Comparison of ENCODE assay signal across 1 cellular context in the genomic region with DNA sequence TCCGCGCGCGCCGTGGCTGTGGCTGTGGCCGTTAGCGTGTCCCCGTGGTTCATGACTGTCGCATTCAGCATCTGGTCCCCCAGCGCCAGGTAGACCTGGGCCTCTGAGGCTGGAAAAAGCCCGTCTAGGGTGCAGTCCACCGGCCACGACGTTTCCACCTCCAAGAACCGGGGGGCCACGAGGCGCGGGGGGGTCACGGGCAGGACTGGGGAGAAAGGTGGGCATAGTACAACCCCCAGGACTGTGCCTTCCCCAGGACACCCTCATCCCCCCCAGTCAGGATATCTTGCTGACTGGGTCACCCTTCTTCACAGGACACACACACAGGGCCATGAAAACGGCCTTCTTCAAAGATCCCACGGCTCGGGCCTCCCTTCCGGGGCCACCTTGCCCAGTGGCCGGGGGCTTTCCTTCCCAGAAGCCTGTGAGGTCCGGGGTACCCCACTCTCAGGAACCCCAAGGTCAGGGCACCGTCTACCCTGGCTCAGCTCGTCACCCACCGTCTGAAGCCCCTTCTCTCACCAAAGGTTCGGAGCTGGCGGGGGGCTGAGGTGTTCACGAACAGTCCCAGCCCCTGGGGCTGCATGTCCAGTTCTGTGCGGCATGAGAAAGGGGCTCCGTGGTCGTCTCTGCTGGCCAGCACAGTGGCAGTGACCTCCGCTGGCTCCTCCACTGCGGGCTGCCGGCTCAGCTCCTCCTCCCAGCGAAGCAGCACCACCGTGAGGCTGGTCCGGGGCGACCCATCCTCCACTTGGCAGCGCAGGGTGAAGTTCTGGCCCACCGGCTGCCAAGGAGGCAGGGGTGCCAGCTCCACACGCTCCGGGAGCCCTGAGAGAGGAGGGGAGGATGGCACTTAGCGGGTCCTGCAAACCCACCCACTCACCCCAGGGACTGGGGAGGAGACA.
TF ChIP-seq lines count a peak whose summit lies in the region.

No MANE protein-coding gene starts in this region.

TF ChIP-seq in HepG2, 621 proteins besides CTCF, POLR2A, EP300 and RAD21 (continued from another document and continues in another):
- TF ChIP-seq, protein P1, sequence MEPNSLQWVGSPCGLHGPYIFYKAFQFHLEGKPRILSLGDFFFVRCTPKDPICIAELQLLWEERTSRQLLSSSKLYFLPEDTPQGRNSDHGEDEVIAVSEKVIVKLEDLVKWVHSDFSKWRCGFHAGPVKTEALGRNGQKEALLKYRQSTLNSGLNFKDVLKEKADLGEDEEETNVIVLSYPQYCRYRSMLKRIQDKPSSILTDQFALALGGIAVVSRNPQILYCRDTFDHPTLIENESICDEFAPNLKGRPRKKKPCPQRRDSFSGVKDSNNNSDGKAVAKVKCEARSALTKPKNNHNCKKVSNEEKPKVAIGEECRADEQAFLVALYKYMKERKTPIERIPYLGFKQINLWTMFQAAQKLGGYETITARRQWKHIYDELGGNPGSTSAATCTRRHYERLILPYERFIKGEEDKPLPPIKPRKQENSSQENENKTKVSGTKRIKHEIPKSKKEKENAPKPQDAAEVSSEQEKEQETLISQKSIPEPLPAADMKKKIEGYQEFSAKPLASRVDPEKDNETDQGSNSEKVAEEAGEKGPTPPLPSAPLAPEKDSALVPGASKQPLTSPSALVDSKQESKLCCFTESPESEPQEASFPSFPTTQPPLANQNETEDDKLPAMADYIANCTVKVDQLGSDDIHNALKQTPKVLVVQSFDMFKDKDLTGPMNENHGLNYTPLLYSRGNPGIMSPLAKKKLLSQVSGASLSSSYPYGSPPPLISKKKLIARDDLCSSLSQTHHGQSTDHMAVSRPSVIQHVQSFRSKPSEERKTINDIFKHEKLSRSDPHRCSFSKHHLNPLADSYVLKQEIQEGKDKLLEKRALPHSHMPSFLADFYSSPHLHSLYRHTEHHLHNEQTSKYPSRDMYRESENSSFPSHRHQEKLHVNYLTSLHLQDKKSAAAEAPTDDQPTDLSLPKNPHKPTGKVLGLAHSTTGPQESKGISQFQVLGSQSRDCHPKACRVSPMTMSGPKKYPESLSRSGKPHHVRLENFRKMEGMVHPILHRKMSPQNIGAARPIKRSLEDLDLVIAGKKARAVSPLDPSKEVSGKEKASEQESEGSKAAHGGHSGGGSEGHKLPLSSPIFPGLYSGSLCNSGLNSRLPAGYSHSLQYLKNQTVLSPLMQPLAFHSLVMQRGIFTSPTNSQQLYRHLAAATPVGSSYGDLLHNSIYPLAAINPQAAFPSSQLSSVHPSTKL (CRISPR knock-in tag; IDR thresholded peaks at IDR 0.05): 0 out of 2 replicates have a peak, but pooled peaks have one; percentile 19
- TF ChIP-seq KDM2A (CRISPR knock-in tag; IDR thresholded peaks at IDR 0.05; ENCODE audit: borderline replicate concordance, low read depth) (peak; percentile 68), TBL1XR1 (IDR thresholded peaks at IDR 0.05; ENCODE audit: borderline replicate concordance, low read length, partially characterized antibody) (no peak), SAP130 (CRISPR knock-in tag; IDR thresholded peaks at IDR 0.05; ENCODE audit: low read depth) (peak; percentile 49), ZNF274 (CRISPR knock-in tag; IDR thresholded peaks at IDR 0.05) (0 out of 2 replicates have a peak, but pooled peaks have one; percentile 42), NFKBIZ (CRISPR knock-in tag; IDR thresholded peaks at IDR 0.05) (no peak), ZNF121 (CRISPR knock-in tag; IDR thresholded peaks at IDR 0.05) (0 out of 2 replicates have a peak, but pooled peaks have one; percentile 24), YY1 (IDR thresholded peaks at IDR 0.05; ENCODE audit: insufficient read depth, insufficient replicate concordance, low read depth, low read length) (peak; percentile 2), BORCS8-MEF2B (CRISPR knock-in tag; IDR thresholded peaks at IDR 0.05) (no peak; the same call in 1 of the 2 replicates), SP4 (CRISPR knock-in tag; IDR thresholded peaks at IDR 0.05) (0 out of 2 replicates have a peak, but pooled peaks have one; percentile 3), MTA1 (CRISPR knock-in tag; IDR thresholded peaks at IDR 0.05; ENCODE audit: borderline replicate concordance) (peak; percentile 31; the same call in 1 of the 2 replicates), JDP2 (CRISPR knock-in tag; IDR thresholded peaks at IDR 0.05; ENCODE audit: borderline replicate concordance) (no peak), MXD4 (CRISPR knock-in tag; IDR thresholded peaks at IDR 0.05) (no peak), ZNF331 (CRISPR knock-in tag; IDR thresholded peaks at IDR 0.05) (peak; percentile 68; the same call in 1 of the 2 replicates), ZNF564 (CRISPR knock-in tag; IDR thresholded peaks at IDR 0.05) (0 out of 2 replicates have a peak, but pooled peaks have one; percentile 58), GATAD1 (CRISPR knock-in tag; IDR thresholded peaks at IDR 0.05) (0 out of 2 replicates have a peak, but pooled peaks have one; percentile 18), KAT8 (CRISPR knock-in tag; IDR thresholded peaks at IDR 0.05) (peak; percentile 31; the same call in 1 of the 2 replicates), NR2F1 (CRISPR knock-in tag; IDR thresholded peaks at IDR 0.05) (0 out of 4 replicates have a peak, but pooled peaks of 1 of the 2 experiments have one; percentile 12), ZNF136 (CRISPR knock-in tag; IDR thresholded peaks at IDR 0.05; ENCODE audit: low read depth) (0 out of 2 replicates have a peak, but pooled peaks have one; percentile 6), NCOA2 (CRISPR knock-in tag; IDR thresholded peaks at IDR 0.05) (no peak), FOXO1 (CRISPR knock-in tag; IDR thresholded peaks at IDR 0.05) (peak; percentile 53; the same call in 1 of the 2 replicates), ZNF749 (CRISPR knock-in tag; IDR thresholded peaks at IDR 0.05; ENCODE audit: borderline replicate concordance) (no peak), ZNF781 (CRISPR knock-in tag; IDR thresholded peaks at IDR 0.05; ENCODE audit: borderline replicate concordance, not compliant biosample characterization) (no peak), ZNF552 (CRISPR knock-in tag; IDR thresholded peaks at IDR 0.05; ENCODE audit: borderline replicate concordance) (no peak), ZC3H4 (CRISPR knock-in tag; IDR thresholded peaks at IDR 0.05; ENCODE audit: borderline replicate concordance) (no peak), ZNF598 (CRISPR knock-in tag; IDR thresholded peaks at IDR 0.05; ENCODE audit: borderline replicate concordance) (0 out of 2 replicates have a peak, but pooled peaks have one; percentile 53), AGO1 (IDR thresholded peaks at IDR 0.05; ENCODE audit: low read depth, low read length, poor library complexity, severe bottlenecking) (peak; percentile 37), ZNF768 (CRISPR knock-in tag; IDR thresholded peaks at IDR 0.05) (peak; percentile 19; the same call in 1 of the 2 replicates)
- TF ChIP-seq, protein P2, sequence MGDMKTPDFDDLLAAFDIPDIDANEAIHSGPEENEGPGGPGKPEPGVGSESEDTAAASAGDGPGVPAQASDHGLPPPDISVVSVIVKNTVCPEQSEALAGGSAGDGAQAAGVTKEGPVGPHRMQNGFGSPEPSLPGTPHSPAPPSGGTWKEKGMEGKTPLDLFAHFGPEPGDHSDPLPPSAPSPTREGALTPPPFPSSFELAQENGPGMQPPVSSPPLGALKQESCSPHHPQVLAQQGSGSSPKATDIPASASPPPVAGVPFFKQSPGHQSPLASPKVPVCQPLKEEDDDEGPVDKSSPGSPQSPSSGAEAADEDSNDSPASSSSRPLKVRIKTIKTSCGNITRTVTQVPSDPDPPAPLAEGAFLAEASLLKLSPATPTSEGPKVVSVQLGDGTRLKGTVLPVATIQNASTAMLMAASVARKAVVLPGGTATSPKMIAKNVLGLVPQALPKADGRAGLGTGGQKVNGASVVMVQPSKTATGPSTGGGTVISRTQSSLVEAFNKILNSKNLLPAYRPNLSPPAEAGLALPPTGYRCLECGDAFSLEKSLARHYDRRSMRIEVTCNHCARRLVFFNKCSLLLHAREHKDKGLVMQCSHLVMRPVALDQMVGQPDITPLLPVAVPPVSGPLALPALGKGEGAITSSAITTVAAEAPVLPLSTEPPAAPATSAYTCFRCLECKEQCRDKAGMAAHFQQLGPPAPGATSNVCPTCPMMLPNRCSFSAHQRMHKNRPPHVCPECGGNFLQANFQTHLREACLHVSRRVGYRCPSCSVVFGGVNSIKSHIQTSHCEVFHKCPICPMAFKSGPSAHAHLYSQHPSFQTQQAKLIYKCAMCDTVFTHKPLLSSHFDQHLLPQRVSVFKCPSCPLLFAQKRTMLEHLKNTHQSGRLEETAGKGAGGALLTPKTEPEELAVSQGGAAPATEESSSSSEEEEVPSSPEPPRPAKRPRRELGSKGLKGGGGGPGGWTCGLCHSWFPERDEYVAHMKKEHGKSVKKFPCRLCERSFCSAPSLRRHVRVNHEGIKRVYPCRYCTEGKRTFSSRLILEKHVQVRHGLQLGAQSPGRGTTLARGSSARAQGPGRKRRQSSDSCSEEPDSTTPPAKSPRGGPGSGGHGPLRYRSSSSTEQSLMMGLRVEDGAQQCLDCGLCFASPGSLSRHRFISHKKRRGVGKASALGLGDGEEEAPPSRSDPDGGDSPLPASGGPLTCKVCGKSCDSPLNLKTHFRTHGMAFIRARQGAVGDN (CRISPR knock-in tag; IDR thresholded peaks at IDR 0.05): peak; percentile 69
- TF ChIP-seq, protein P3, sequence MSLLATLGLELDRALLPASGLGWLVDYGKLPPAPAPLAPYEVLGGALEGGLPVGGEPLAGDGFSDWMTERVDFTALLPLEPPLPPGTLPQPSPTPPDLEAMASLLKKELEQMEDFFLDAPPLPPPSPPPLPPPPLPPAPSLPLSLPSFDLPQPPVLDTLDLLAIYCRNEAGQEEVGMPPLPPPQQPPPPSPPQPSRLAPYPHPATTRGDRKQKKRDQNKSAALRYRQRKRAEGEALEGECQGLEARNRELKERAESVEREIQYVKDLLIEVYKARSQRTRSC (CRISPR knock-in tag; IDR thresholded peaks at IDR 0.05; ENCODE audit: low read depth): no peak
- TF ChIP-seq, protein P4, sequence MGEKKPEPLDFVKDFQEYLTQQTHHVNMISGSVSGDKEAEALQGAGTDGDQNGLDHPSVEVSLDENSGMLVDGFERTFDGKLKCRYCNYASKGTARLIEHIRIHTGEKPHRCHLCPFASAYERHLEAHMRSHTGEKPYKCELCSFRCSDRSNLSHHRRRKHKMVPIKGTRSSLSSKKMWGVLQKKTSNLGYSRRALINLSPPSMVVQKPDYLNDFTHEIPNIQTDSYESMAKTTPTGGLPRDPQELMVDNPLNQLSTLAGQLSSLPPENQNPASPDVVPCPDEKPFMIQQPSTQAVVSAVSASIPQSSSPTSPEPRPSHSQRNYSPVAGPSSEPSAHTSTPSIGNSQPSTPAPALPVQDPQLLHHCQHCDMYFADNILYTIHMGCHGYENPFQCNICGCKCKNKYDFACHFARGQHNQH (CRISPR knock-in tag; IDR thresholded peaks at IDR 0.05): 0 out of 2 replicates have a peak, but pooled peaks have one; percentile 38
- TF ChIP-seq, protein P5, sequence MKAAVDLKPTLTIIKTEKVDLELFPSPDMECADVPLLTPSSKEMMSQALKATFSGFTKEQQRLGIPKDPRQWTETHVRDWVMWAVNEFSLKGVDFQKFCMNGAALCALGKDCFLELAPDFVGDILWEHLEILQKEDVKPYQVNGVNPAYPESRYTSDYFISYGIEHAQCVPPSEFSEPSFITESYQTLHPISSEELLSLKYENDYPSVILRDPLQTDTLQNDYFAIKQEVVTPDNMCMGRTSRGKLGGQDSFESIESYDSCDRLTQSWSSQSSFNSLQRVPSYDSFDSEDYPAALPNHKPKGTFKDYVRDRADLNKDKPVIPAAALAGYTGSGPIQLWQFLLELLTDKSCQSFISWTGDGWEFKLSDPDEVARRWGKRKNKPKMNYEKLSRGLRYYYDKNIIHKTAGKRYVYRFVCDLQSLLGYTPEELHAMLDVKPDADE (CRISPR knock-in tag; IDR thresholded peaks at IDR 0.05): no peak
- TF ChIP-seq, protein P6, sequence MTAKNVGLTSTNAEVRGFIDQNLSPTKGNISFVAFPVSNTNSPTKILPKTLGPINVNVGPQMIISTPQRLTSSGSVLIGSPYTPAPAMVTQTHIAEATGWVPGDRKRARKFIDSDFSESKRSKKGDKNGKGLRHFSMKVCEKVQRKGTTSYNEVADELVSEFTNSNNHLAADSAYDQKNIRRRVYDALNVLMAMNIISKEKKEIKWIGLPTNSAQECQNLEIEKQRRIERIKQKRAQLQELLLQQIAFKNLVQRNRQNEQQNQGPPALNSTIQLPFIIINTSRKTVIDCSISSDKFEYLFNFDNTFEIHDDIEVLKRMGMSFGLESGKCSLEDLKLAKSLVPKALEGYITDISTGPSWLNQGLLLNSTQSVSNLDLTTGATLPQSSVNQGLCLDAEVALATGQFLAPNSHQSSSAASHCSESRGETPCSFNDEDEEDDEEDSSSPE (CRISPR knock-in tag; IDR thresholded peaks at IDR 0.05): peak; percentile 11; the same call in 1 of the 2 replicates
- TF ChIP-seq, protein P7, sequence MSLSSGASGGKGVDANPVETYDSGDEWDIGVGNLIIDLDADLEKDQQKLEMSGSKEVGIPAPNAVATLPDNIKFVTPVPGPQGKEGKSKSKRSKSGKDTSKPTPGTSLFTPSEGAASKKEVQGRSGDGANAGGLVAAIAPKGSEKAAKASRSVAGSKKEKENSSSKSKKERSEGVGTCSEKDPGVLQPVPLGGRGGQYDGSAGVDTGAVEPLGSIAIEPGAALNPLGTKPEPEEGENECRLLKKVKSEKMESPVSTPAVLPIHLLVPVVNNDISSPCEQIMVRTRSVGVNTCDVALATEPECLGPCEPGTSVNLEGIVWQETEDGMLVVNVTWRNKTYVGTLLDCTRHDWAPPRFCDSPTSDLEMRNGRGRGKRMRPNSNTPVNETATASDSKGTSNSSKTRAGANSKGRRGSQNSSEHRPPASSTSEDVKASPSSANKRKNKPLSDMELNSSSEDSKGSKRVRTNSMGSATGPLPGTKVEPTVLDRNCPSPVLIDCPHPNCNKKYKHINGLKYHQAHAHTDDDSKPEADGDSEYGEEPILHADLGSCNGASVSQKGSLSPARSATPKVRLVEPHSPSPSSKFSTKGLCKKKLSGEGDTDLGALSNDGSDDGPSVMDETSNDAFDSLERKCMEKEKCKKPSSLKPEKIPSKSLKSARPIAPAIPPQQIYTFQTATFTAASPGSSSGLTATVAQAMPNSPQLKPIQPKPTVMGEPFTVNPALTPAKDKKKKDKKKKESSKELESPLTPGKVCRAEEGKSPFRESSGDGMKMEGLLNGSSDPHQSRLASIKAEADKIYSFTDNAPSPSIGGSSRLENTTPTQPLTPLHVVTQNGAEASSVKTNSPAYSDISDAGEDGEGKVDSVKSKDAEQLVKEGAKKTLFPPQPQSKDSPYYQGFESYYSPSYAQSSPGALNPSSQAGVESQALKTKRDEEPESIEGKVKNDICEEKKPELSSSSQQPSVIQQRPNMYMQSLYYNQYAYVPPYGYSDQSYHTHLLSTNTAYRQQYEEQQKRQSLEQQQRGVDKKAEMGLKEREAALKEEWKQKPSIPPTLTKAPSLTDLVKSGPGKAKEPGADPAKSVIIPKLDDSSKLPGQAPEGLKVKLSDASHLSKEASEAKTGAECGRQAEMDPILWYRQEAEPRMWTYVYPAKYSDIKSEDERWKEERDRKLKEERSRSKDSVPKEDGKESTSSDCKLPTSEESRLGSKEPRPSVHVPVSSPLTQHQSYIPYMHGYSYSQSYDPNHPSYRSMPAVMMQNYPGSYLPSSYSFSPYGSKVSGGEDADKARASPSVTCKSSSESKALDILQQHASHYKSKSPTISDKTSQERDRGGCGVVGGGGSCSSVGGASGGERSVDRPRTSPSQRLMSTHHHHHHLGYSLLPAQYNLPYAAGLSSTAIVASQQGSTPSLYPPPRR (CRISPR knock-in tag; IDR thresholded peaks at IDR 0.05; ENCODE audit: borderline replicate concordance): 0 out of 2 replicates have a peak, but pooled peaks have one; percentile 18
- TF ChIP-seq, protein P8, sequence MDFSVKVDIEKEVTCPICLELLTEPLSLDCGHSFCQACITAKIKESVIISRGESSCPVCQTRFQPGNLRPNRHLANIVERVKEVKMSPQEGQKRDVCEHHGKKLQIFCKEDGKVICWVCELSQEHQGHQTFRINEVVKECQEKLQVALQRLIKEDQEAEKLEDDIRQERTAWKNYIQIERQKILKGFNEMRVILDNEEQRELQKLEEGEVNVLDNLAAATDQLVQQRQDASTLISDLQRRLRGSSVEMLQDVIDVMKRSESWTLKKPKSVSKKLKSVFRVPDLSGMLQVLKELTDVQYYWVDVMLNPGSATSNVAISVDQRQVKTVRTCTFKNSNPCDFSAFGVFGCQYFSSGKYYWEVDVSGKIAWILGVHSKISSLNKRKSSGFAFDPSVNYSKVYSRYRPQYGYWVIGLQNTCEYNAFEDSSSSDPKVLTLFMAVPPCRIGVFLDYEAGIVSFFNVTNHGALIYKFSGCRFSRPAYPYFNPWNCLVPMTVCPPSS (IDR thresholded peaks at IDR 0.05): no peak
